ENCODE assay signal across 8 cellular contexts in genomic region chr5:155728146-155728856, GRCh38.
A peak's percentile ranks its signal among the peaks of the same experiment; 100 is the strongest.
DNase-seq lines count a peak whose midpoint lies in the region; ATAC-seq and TF ChIP-seq lines count a peak whose summit lies in the region.

No MANE protein-coding gene starts in this region.

- H3K9me3 ChIP-seq in CD8-positive, alpha-beta T cell (ENCODE audit: low read length), result no peaks in the 10 kb centered on the region
- H3K9me3 ChIP-seq in mesenchymal stem cell (ENCODE audit: control insufficient read depth, low read length) (no peaks in the 10 kb centered on the region), upper lobe of left lung (no peaks in the 10 kb centered on the region)
- no peaks in the 10 kb centered on the region for H3K9me3 ChIP-seq in naive thymus-derived CD4-positive, alpha-beta T cell (ENCODE audit: control insufficient read depth in 2 of 3, low read length in 3 of 3)

- no peaks in the 10 kb centered on the region for H3K36me3 Mint-ChIP-seq in CD8-positive, alpha-beta T cell
- peaks cover 0 to 12% (median 1%) of the 10 kb centered on the region in 5 donors for H3K36me3 Mint-ChIP-seq in naive thymus-derived CD4-positive, alpha-beta T cell

- peak overlapping the region; percentile 89 for H3K4me2 ChIP-seq in mesenchymal stem cell (ENCODE audit: low read length, poor library complexity, severe bottlenecking)

- no peak overlapping the region for H4K91ac ChIP-seq in mesenchymal stem cell (ENCODE audit: low read length)

- H3K4me3 ChIP-seq in CD8-positive, alpha-beta T cell (ENCODE audit: low read depth, low read length), result no peak overlapping the region
- peak overlapping the region; percentile 32 for H3K4me3 ChIP-seq in epithelial cell of esophagus (ENCODE audit: low read length)
- H3K4me3 ChIP-seq in mesenchymal stem cell (ENCODE audit: insufficient read depth in 1 of 2, low read depth in 1 of 2, low read length in 2 of 2), result peak overlapping the region; percentile 45 to 57
- H3K4me3 ChIP-seq in upper lobe of left lung, result peak overlapping the region in 3 of 4 donors; percentile 28 to 41 (median 39)
- no peak overlapping the region for H3K4me3 ChIP-seq in naive thymus-derived CD4-positive, alpha-beta T cell (ENCODE audit: low read length)

- WGBS in mesenchymal stem cell, result under 1% methylated on average over 66 of the region's 83 CpGs
- WGBS in upper lobe of left lung, 2 donors, result 1 to 2% methylated on average over 22 to 41 of the region's 83 CpGs

- intact Hi-C loops in CD8-positive, alpha-beta T cell (cut with DNase I, micrococcal nuclease), result no loop called here
- intact Hi-C loops in naive thymus-derived CD4-positive, alpha-beta T cell (cut with micrococcal nuclease), result loop anchor here in 1 of 2 donors (10.0 kb wide), 1 partner anchor 1254 kb away; the partner anchor contains the start of gene HAND1

- H3K27me3 ChIP-seq in CD8-positive, alpha-beta T cell (ENCODE audit: insufficient read depth, low read length), result no peaks in the 10 kb centered on the region
- H3K27me3 ChIP-seq in mesenchymal stem cell (ENCODE audit: control insufficient read depth in 1 of 2, insufficient read depth in 1 of 2, low read length in 2 of 2) (peaks cover 51 to 59% of the 10 kb centered on the region in 2 experiments), upper lobe of left lung (peaks cover 0 to 21% (median 5%) of the 10 kb centered on the region in 4 donors)
- H3K27me3 ChIP-seq in naive thymus-derived CD4-positive, alpha-beta T cell (ENCODE audit: control insufficient read depth in 2 of 2, insufficient read depth in 2 of 2, low read length in 2 of 2), result peaks cover 0 to 7% of the 10 kb centered on the region in 2 donors

- H3K4me1 ChIP-seq in CD8-positive, alpha-beta T cell (ENCODE audit: insufficient read depth, low read length), result no peaks in the 10 kb centered on the region
- H3K4me1 ChIP-seq in mesenchymal stem cell (ENCODE audit: control insufficient read depth, insufficient read depth, low read depth, low read length), result peaks cover 20% of the 10 kb centered on the region
- H3K4me1 ChIP-seq in upper lobe of left lung, result peaks cover 4 to 22% (median 8%) of the 10 kb centered on the region in 4 donors
- H3K4me1 ChIP-seq in naive thymus-derived CD4-positive, alpha-beta T cell (ENCODE audit: control insufficient read depth in 2 of 2, insufficient read depth in 2 of 2, low read length in 2 of 2), result no peaks in the 10 kb centered on the region

- no peak overlapping the region for H2BK15ac ChIP-seq in mesenchymal stem cell (ENCODE audit: low read depth, poor library complexity, severe bottlenecking)

- H3K27ac ChIP-seq in CD8-positive, alpha-beta T cell (ENCODE audit: low read depth, low read length), result no peak overlapping the region
- no peak overlapping the region for H3K27ac ChIP-seq in mesenchymal stem cell (ENCODE audit: low read length, poor library complexity, severe bottlenecking)
- H3K27ac ChIP-seq in upper lobe of left lung, result no peak overlapping the region
- H3K27ac ChIP-seq in naive thymus-derived CD4-positive, alpha-beta T cell (ENCODE audit: low read depth, low read length), result no peak overlapping the region

- no peak for TF ChIP-seq EP300 in upper lobe of left lung (IDR thresholded peaks at IDR 0.05)

- no peaks in the 10 kb centered on the region for H3K79me1 ChIP-seq in mesenchymal stem cell (replicated peaks; ENCODE audit: low read length, poor library complexity, severe bottlenecking)

- peak; percentile 23 for ATAC-seq in CD8-positive, alpha-beta T cell
- ATAC-seq in upper lobe of left lung (ENCODE audit: low FRiP score in 2 of 2), result peak; percentile 44 to 86
- ATAC-seq in naive thymus-derived CD4-positive, alpha-beta T cell, result no peak

- no peak overlapping the region for H2BK120ac ChIP-seq in mesenchymal stem cell (ENCODE audit: low read depth, low read length)

- CTCF ChIA-PET in CD8-positive, alpha-beta T cell (lab: Charles Lee), result no interaction called here
- CTCF ChIA-PET in naive thymus-derived CD4-positive, alpha-beta T cell (lab: Charles Lee), result no interaction called here

- H2BK5ac ChIP-seq in mesenchymal stem cell (ENCODE audit: low read depth, low read length, poor library complexity, severe bottlenecking), result no peak overlapping the region

- no peak overlapping the region for H3K18ac ChIP-seq in mesenchymal stem cell (ENCODE audit: low read depth in 1 of 2, low read length in 2 of 2)

- H3K4me1 Mint-ChIP-seq in CD8-positive, alpha-beta T cell (ENCODE audit: low read depth), result peaks cover 2% of the 10 kb centered on the region
- peaks cover 0 to 4% (median 0%) of the 10 kb centered on the region in 7 donors for H3K4me1 Mint-ChIP-seq in naive thymus-derived CD4-positive, alpha-beta T cell

- H3K36me3 ChIP-seq in CD8-positive, alpha-beta T cell (ENCODE audit: insufficient read depth, low read length), result no peaks in the 10 kb centered on the region
- H3K36me3 ChIP-seq in mesenchymal stem cell (ENCODE audit: control insufficient read depth in 1 of 2, insufficient read depth in 2 of 2, low read depth in 1 of 2, low read length in 2 of 2), result no peaks in the 10 kb centered on the region
- no peaks in the 10 kb centered on the region for H3K36me3 ChIP-seq in upper lobe of left lung
- H3K36me3 ChIP-seq in naive thymus-derived CD4-positive, alpha-beta T cell (ENCODE audit: control insufficient read depth in 2 of 3, insufficient read depth in 3 of 3, low read length in 3 of 3), result no peaks in the 10 kb centered on the region

- peak in 2 of 7 experiments; percentile 12 to 20 for DNase-seq in CD8-positive, alpha-beta T cell
- DNase-seq in NCI-H524 treated with DMSO at 0.1 percent for 48 hours (lab: John Stamatoyannopoulos, UW) (peak; percentile 30), epithelial cell of esophagus (ENCODE audit: low read depth) (peak; percentile 66), mesenchymal stem cell (peak; percentile 11), upper lobe of left lung (peak; percentile 31 to 88), HT-29 (ENCODE audit: low spot score) (no peak)
- DNase-seq in naive thymus-derived CD4-positive, alpha-beta T cell, result no peak
- no peak for DNase-seq in stimulated activated CD4-positive, alpha-beta T cell treated with anti-CD3 and anti-CD28 coated beads, Interleukin-4, amount 100 ng/mL, for 1 hour

- no peak for TF ChIP-seq CTCF in CD8-positive, alpha-beta T cell (IDR thresholded peaks at IDR 0.05)
- TF ChIP-seq CTCF in epithelial cell of esophagus (IDR thresholded peaks at IDR 0.05; ENCODE audit: insufficient read depth, low read depth, low read length, missing control alignments) (no peak), upper lobe of left lung (IDR thresholded peaks at IDR 0.05) (no peak)

- no peak overlapping the region for H2AK5ac ChIP-seq in mesenchymal stem cell (ENCODE audit: low read length, severe bottlenecking)

- H3K23ac ChIP-seq in mesenchymal stem cell (ENCODE audit: low read length in 2 of 2), result no peak overlapping the region

- no peak overlapping the region for H3K27ac Mint-ChIP-seq in CD8-positive, alpha-beta T cell
- no peak overlapping the region for H3K27ac Mint-ChIP-seq in naive thymus-derived CD4-positive, alpha-beta T cell

- no peak overlapping the region for H2AFZ ChIP-seq in mesenchymal stem cell (ENCODE audit: low read depth, low read length)

- no peak overlapping the region for H2BK12ac ChIP-seq in mesenchymal stem cell (ENCODE audit: low read length in 2 of 2)

- H4K8ac ChIP-seq in mesenchymal stem cell (ENCODE audit: low read length), result no peak overlapping the region

- POLR2A ChIA-PET in CD8-positive, alpha-beta T cell (lab: Charles Lee), result no interaction called here
- POLR2A ChIA-PET in naive thymus-derived CD4-positive, alpha-beta T cell (lab: Charles Lee), result no interaction called here

- no peak overlapping the region for H3K9ac ChIP-seq in mesenchymal stem cell (ENCODE audit: low read length)

- peaks cover 57% of the 10 kb centered on the region for H3K27me3 Mint-ChIP-seq in CD8-positive, alpha-beta T cell (ENCODE audit: low read depth)
- H3K27me3 Mint-ChIP-seq in naive thymus-derived CD4-positive, alpha-beta T cell, result peaks cover 60 to 71% (median 60%) of the 10 kb centered on the region in 5 donors

- TF ChIP-seq POLR2A in upper lobe of left lung (IDR thresholded peaks at IDR 0.05), result no peak

- no peak overlapping the region for H3K14ac ChIP-seq in mesenchymal stem cell (ENCODE audit: low read length in 2 of 2)

- H3K9me3 Mint-ChIP-seq in CD8-positive, alpha-beta T cell, result no peaks in the 10 kb centered on the region
- H3K9me3 Mint-ChIP-seq in naive thymus-derived CD4-positive, alpha-beta T cell, result peaks cover 0 to 19% (median 6%) of the 10 kb centered on the region in 11 donors

- peak overlapping the region; percentile 69 for H3K4me3 Mint-ChIP-seq in CD8-positive, alpha-beta T cell
- H3K4me3 Mint-ChIP-seq in naive thymus-derived CD4-positive, alpha-beta T cell, result no peak overlapping the region

- no peak overlapping the region for H3K4ac ChIP-seq in mesenchymal stem cell (ENCODE audit: low read depth in 1 of 2, low read length in 2 of 2)

Comparison
In these comparisons a context has a peak if more than half of its experiments do, and no peak if none do; other contexts are left out.
1. DNase-seq: peak in NCI-H524 treated with DMSO at 0.1 percent for 48 hours (single experiment), epithelial cell of esophagus (single experiment), mesenchymal stem cell (single experiment) and upper lobe of left lung (2 of 2); none in HT-29 (single experiment), naive thymus-derived CD4-positive, alpha-beta T cell (0 of 9) and stimulated activated CD4-positive, alpha-beta T cell treated with anti-CD3 and anti-CD28 coated beads, Interleukin-4, amount 100 ng/mL, for 1 hour (single experiment).
2. H3K4me3 ChIP-seq: peak in epithelial cell of esophagus (single experiment), mesenchymal stem cell (2 of 2) and upper lobe of left lung (3 of 4); none in CD8-positive, alpha-beta T cell (single experiment) and naive thymus-derived CD4-positive, alpha-beta T cell (single experiment).